Comparison of ENCODE assay signal across 8 cellular contexts in genomic region chr9:99807276-99807852, GRCh38. TPM values are rescaled to one million over a fixed set of nuclear protein-coding genes. Genes with fewer than 3 reads are reported as not detected.
DNase-seq lines count a peak whose midpoint lies in the region; ATAC-seq and TF ChIP-seq lines count a peak whose summit lies in the region.

No MANE protein-coding gene starts in this region.

- H3K4me3 Mint-ChIP-seq in activated naive CD8-positive, alpha-beta T cell treated with anti-CD3 and anti-CD28 coated beads, Interleukin-2, amount 10 ng/mL, durations not matched to agents 7 days and 5 days: no peak overlapping the region

- H3K27ac Mint-ChIP-seq in activated naive CD8-positive, alpha-beta T cell treated with anti-CD3 and anti-CD28 coated beads, Interleukin-2, amount 10 ng/mL, durations not matched to agents 7 days and 5 days: no peak overlapping the region

- CTCF ChIA-PET in RWPE1 (lab: Yijun Ruan, JAX): no interaction called here

- intact Hi-C loops in left ventricle myocardium inferior (cut with micrococcal nuclease) (no loop called here), sigmoid colon (cut with DNase I) (no loop called here)

- 22 to 30% methylated on average over 4 of the region's 4 CpGs for WGBS in sigmoid colon, 2 donors

- H3K27me3 ChIP-seq in left ventricle myocardium inferior (ENCODE audit: low read depth) (no peaks in the 10 kb centered on the region), sigmoid colon (no peaks in the 10 kb centered on the region)

- no peaks in the 10 kb centered on the region for H3K36me3 Mint-ChIP-seq in activated naive CD8-positive, alpha-beta T cell treated with anti-CD3 and anti-CD28 coated beads, Interleukin-2, amount 10 ng/mL, durations not matched to agents 7 days and 5 days

- TF ChIP-seq POLR2A in sigmoid colon (IDR thresholded peaks at IDR 0.05): no peak

- DNase-seq in AML-193 (lab: John Stamatoyannopoulos, UW): peak; percentile 65 to 67
- DNase-seq in KG1 (lab: John Stamatoyannopoulos, UW): peak; percentile 67
- peak; percentile 94 for DNase-seq in RWPE1 (ENCODE audit: low spot score)
- DNase-seq in activated naive CD8-positive, alpha-beta T cell treated with anti-CD3 and anti-CD28 coated beads, Interleukin-2, amount 10 ng/mL, durations not matched to agents 7 days and 5 days: peak; percentile 48
- DNase-seq in left ventricle myocardium inferior: peak; percentile 48
- DNase-seq in sigmoid colon: peak; percentile 85

- H3K9me3 Mint-ChIP-seq in activated naive CD8-positive, alpha-beta T cell treated with anti-CD3 and anti-CD28 coated beads, Interleukin-2, amount 10 ng/mL, durations not matched to agents 7 days and 5 days: no peaks in the 10 kb centered on the region

- POLR2A ChIA-PET in RWPE1 (lab: Yijun Ruan, JAX; ENCODE audit: low non-redundant PET): no interaction called here
- POLR2A ChIA-PET in activated naive CD8-positive, alpha-beta T cell treated with anti-CD3 and anti-CD28 coated beads, Interleukin-2, amount 10 ng/mL, durations not matched to agents 7 days and 5 days (lab: Charles Lee): no interaction called here

- ATAC-seq in GM18873 (IDR thresholded peaks at IDR 0.05; ENCODE audit: low FRiP score, unreplicated experiment): peak; percentile 42
- peak; percentile 78 for ATAC-seq in activated naive CD8-positive, alpha-beta T cell treated with anti-CD3 and anti-CD28 coated beads, Interleukin-2, amount 10 ng/mL, durations not matched to agents 7 days and 5 days (ENCODE audit: low read depth)
- ATAC-seq in HG03378 (IDR thresholded peaks at IDR 0.05; ENCODE audit: unreplicated experiment): no peak

- H3K4me1 Mint-ChIP-seq in activated naive CD8-positive, alpha-beta T cell treated with anti-CD3 and anti-CD28 coated beads, Interleukin-2, amount 10 ng/mL, durations not matched to agents 7 days and 5 days: peaks cover 8% of the 10 kb centered on the region

- H3K9me3 ChIP-seq in left ventricle myocardium inferior (replicated peaks) (no peaks in the 10 kb centered on the region), sigmoid colon (no peaks in the 10 kb centered on the region)

- no peak overlapping the region for H3K4me3 ChIP-seq in left ventricle myocardium inferior
- H3K4me3 ChIP-seq in sigmoid colon: no peak overlapping the region

- H3K4me1 ChIP-seq in left ventricle myocardium inferior: peaks cover 8% of the 10 kb centered on the region
- peaks cover 0 to 9% (median 0%) of the 10 kb centered on the region in 4 donors for H3K4me1 ChIP-seq in sigmoid colon

- TF ChIP-seq CTCF in RWPE1 (conservative IDR thresholded peaks at IDR 0.05; ENCODE audit: low read depth) (peak; percentile 97), left ventricle myocardium inferior (IDR thresholded peaks at IDR 0.05; ENCODE audit: borderline replicate concordance) (peak; percentile 81), sigmoid colon (IDR thresholded peaks at IDR 0.05) (peak in 3 of 4 experiments; percentile 35 to 73 (median 35))

- H3K36me3 ChIP-seq in left ventricle myocardium inferior: peaks cover 15% of the 10 kb centered on the region
- H3K36me3 ChIP-seq in sigmoid colon: no peaks in the 10 kb centered on the region

- H3K27me3 Mint-ChIP-seq in activated naive CD8-positive, alpha-beta T cell treated with anti-CD3 and anti-CD28 coated beads, Interleukin-2, amount 10 ng/mL, durations not matched to agents 7 days and 5 days: no peaks in the 10 kb centered on the region

- H3K27ac ChIP-seq in RWPE1 (no peak overlapping the region), left ventricle myocardium inferior (replicated peaks) (no peak overlapping the region), sigmoid colon (no peak overlapping the region)

- TF ChIP-seq EP300 in sigmoid colon (IDR thresholded peaks at IDR 0.05): no peak

RNA-seq across cellular contexts. Expression of gene NR4A3, which starts 14.3 kb away (rescaled TPM):
- total RNA-seq in activated naive CD8-positive, alpha-beta T cell treated with anti-CD3 and anti-CD28 coated beads, Interleukin-2, amount 10 ng/mL, durations not matched to agents 7 days and 5 days: 1 to 10 TPM; 1.2 TPM
- 6.2 TPM for total RNA-seq in left ventricle myocardium inferior
- 1 to 10 TPM; 1.1 to 6.4 (median 5.0) TPM for total RNA-seq in sigmoid colon
- polyA plus RNA-seq in sigmoid colon: 1 to 10 TPM; 1.1 to 1.2 (median 1.2) TPM

Comparison
In these comparisons a context has a peak if more than half of its experiments do, and no peak if none do; other contexts are left out.
1. CTCF ChIP-seq: peak in every context shown above with its lines; median percentile 97 in RWPE1; 81 in left ventricle myocardium inferior; 35 in sigmoid colon.